In genomic region chr14:30679032-30679431, GRCh38 we compare ENCODE assay signal across 22 cellular contexts.
"Had no signal": no experiment of that assay in that cellular context is flagged by ENCODE, and none has a peak within 500 bp of the region (broad histone marks: within the 10 kb centered on the region; RNA-seq: fewer than 3 reads in every experiment).

No MANE protein-coding gene starts in this region.

- H3K4me1 Mint-ChIP-seq: activated B cell treated with CpG ODN at 0.5 μM for 24 hours, nephron had no signal

- DNase-seq: activated B cell treated with CpG ODN at 0.5 μM for 24 hours; activated CD4-positive, alpha-beta T cell treated with anti-CD3 and anti-CD28 coated beads, Interleukin-2, amount 50 U/mL, for 1 hour; activated CD8-positive, alpha-beta T cell treated with anti-CD3 and anti-CD28 coated beads for 36 hours; activated gamma-delta T cell treated with Interleukin-2 at 50 U/mL for 16 hours; anterior cingulate cortex; colonic mucosa; effector memory CD4-positive, alpha-beta T cell; gastrocnemius medialis; glutamatergic neuron; islet precursor cell; left ventricle myocardium superior; mucosa of descending colon; posterior cingulate gyrus; right cardiac atrium; stimulated activated CD4-positive, alpha-beta T cell treated with anti-CD3 and anti-CD28 coated beads, Interleukin-4, amount 100 ng/mL, for 1 hour; stimulated activated naive CD8-positive, alpha-beta T cell treated with anti-CD3 and anti-CD28 coated beads, Interleukin-15, Interleukin-2, amounts not matched to agents 100 U/mL and 50 U/mL, for 24 hours; T-helper 9 cell; testis; transverse colon had no signal

- H3K9me3 ChIP-seq: colonic mucosa, gastrocnemius medialis, mucosa of descending colon, testis, transverse colon had no signal

- H3K27ac ChIP-seq: colonic mucosa, gastrocnemius medialis, testis, transverse colon had no signal

- H3K4me3 Mint-ChIP-seq: activated B cell treated with CpG ODN at 0.5 μM for 24 hours; activated CD8-positive, alpha-beta T cell treated with anti-CD3 and anti-CD28 coated beads for 36 hours; activated T-helper 1 cell treated with anti-CD3 and anti-CD28 coated beads, Interleukin-12 subunit alpha, Interleukin-12 subunit beta, Interleukin-2, Interleukin-4 antibody, amounts not matched to agents 30 ng/mL and 10 ng/mL and 1 ng/mL, durations not matched to agents 14 hours and 24 hours and 36 hours; nephron had no signal

- H3K36me3 ChIP-seq: colonic mucosa had no signal

- H3K4me1 ChIP-seq: colonic mucosa, gastrocnemius medialis, testis, transverse colon had no signal

- H3K27ac Mint-ChIP-seq: activated B cell treated with CpG ODN at 0.5 μM for 24 hours; activated CD8-positive, alpha-beta T cell treated with anti-CD3 and anti-CD28 coated beads for 36 hours; activated naive CD4-positive, alpha-beta T cell treated with anti-CD3 and anti-CD28 coated beads, Interleukin-2, amount 50 U/mL, for 72 hours; activated T-helper 1 cell treated with anti-CD3 and anti-CD28 coated beads, Interleukin-12 subunit alpha, Interleukin-12 subunit beta, Interleukin-2, Interleukin-4 antibody, amounts not matched to agents 30 ng/mL and 10 ng/mL and 1 ng/mL, durations not matched to agents 14 hours and 24 hours and 36 hours; nephron had no signal

- H3K27me3 Mint-ChIP-seq: activated B cell treated with CpG ODN at 0.5 μM for 24 hours; activated CD8-positive, alpha-beta T cell treated with anti-CD3 and anti-CD28 coated beads for 36 hours had no signal

- H3K27me3 ChIP-seq: colonic mucosa, gastrocnemius medialis, testis, transverse colon had no signal

- H3K9me3 Mint-ChIP-seq: activated B cell treated with CpG ODN at 0.5 μM for 24 hours; activated T-helper 1 cell treated with anti-CD3 and anti-CD28 coated beads, Interleukin-12 subunit alpha, Interleukin-12 subunit beta, Interleukin-2, Interleukin-4 antibody, amounts not matched to agents 30 ng/mL and 10 ng/mL and 1 ng/mL, durations not matched to agents 14 hours and 24 hours and 36 hours had no signal

- ATAC-seq: activated CD8-positive, alpha-beta T cell treated with anti-CD3 and anti-CD28 coated beads for 36 hours; activated naive CD4-positive, alpha-beta T cell treated with anti-CD3 and anti-CD28 coated beads, Interleukin-2, amount 50 U/mL, for 72 hours; gastrocnemius medialis; left ventricle myocardium superior; mucosa of descending colon; right cardiac atrium; stimulated activated naive CD8-positive, alpha-beta T cell treated with anti-CD3 and anti-CD28 coated beads, Interleukin-15, Interleukin-2, amounts not matched to agents 100 U/mL and 50 U/mL, for 24 hours had no signal

- H3K4me3 ChIP-seq: colonic mucosa, gastrocnemius medialis, mucosa of descending colon, testis, transverse colon had no signal
